ENCODE assay signal across 8 cellular contexts in the genomic region with DNA sequence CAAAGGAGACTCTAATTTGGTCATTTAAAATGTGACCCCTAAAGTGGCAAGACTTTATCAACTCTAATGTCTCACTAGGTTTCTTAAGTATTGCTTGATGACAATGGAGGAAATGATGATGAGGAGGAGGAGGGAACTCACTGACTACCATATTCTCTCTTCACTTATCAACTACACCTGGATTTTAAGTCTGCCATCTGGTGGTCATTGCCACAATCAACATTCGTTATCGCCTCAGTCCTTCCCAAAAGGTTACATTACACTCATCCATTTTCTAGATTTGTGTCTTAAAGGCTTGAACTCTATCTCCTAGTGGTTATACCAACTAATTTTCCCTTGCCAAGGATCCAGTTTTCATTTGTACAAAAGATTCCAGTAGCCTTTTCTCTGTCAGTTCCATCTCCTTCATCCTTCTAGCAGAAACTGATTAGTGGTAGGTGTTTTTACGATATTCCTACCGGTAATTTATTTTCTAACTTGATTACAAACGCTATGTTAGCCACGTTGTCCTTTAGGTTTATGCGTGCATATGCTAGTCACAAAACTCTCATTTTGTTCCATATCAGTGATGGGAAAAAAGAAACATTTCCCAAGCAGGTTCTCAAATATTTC.
A peak's percentile ranks its signal among the peaks of the same experiment; 100 is the strongest.
DNase-seq lines count a peak whose midpoint lies in the region; ATAC-seq and TF ChIP-seq lines count a peak whose summit lies in the region.

No MANE protein-coding gene starts in this region.

- ATAC-seq in GM21529 (IDR thresholded peaks at IDR 0.05; ENCODE audit: unreplicated experiment) (no peak), HG03469 (IDR thresholded peaks at IDR 0.05; ENCODE audit: unreplicated experiment) (no peak)

- no peak overlapping the region for H3K4me3 Mint-ChIP-seq in brain
- H3K4me3 Mint-ChIP-seq in nephron progenitor cell, result no peak overlapping the region

- H3K27me3 ChIP-seq in cardiac muscle cell, result no peaks in the 10 kb centered on the region

- H3K36me3 Mint-ChIP-seq in brain, result no peaks in the 10 kb centered on the region
- no peaks in the 10 kb centered on the region for H3K36me3 Mint-ChIP-seq in nephron progenitor cell (ENCODE audit: low read depth)

- H3K4me3 ChIP-seq in cardiac muscle cell (no peak overlapping the region), LNCaP clone FGC (ENCODE audit: low read depth, low read length) (no peak overlapping the region)

- H3K4me1 ChIP-seq in cardiac muscle cell (ENCODE audit: low read depth), result peaks cover 8% of the 10 kb centered on the region

- H3K27me3 Mint-ChIP-seq in brain, result no peaks in the 10 kb centered on the region
- H3K27me3 Mint-ChIP-seq in nephron progenitor cell (ENCODE audit: low read depth, poor library complexity), result peaks cover 3% of the 10 kb centered on the region

- intact Hi-C loops in cardiac septum (cut with DNase I), result loop anchor here (5.0 to 10.0 kb wide), 2 partner anchors 352 to 634 kb away; no protein-coding TSS in a partner anchor

- H3K27ac ChIP-seq in cardiac muscle cell, result no peak overlapping the region

- H3K27ac Mint-ChIP-seq in brain (peak overlapping the region in 2 of 5 experiments; percentile 43 to 55), nephron progenitor cell (no peak overlapping the region)

- DNase-seq in cardiac muscle cell (ENCODE audit: low read depth in 1 of 2, low spot score in 1 of 2) (peak; percentile 6 to 39), cardiac septum (ENCODE audit: low spot score) (no peak), LNCaP clone FGC (ENCODE audit: low read depth) (peak; percentile 10), nephron progenitor cell (no peak), T-helper 9 cell (no peak)

- H3K36me3 ChIP-seq in cardiac muscle cell, result no peaks in the 10 kb centered on the region

- H3K4me1 Mint-ChIP-seq in brain (peaks cover 23% of the 10 kb centered on the region), nephron progenitor cell (peaks cover 36% of the 10 kb centered on the region)

- H3K9me3 Mint-ChIP-seq in brain, result peaks cover 0 to 4% (median 0%) of the 10 kb centered on the region in 5 experiments
- no peaks in the 10 kb centered on the region for H3K9me3 Mint-ChIP-seq in nephron progenitor cell

- no peaks in the 10 kb centered on the region for H3K9me3 ChIP-seq in cardiac muscle cell (ENCODE audit: low read depth)

- peak; percentile 14 for TF ChIP-seq CTCF in cardiac muscle cell (IDR thresholded peaks at IDR 0.05; ENCODE audit: low read depth, low read length)
- TF ChIP-seq CTCF in LNCaP clone FGC (IDR thresholded peaks at IDR 0.05; ENCODE audit: control insufficient read depth, extremely low read depth, insufficient read depth), result peak; percentile 69
- TF ChIP-seq CTCF in brain (conservative IDR thresholded peaks at IDR 0.05), result peak; percentile 59 to 67
- TF ChIP-seq CTCF in nephron progenitor cell (IDR thresholded peaks at IDR 0.05), result peak; percentile 54

Comparison
In these comparisons a context has a peak if more than half of its experiments do, and no peak if none do; other contexts are left out.
1. DNase-seq: peak in cardiac muscle cell (2 of 2) and LNCaP clone FGC (single experiment); none in cardiac septum (single experiment), nephron progenitor cell (single experiment) and T-helper 9 cell (single experiment).
2. CTCF ChIP-seq: peak in every context shown above with its lines; median percentile 69 in LNCaP clone FGC; 63 in brain; 54 in nephron progenitor cell; 14 in cardiac muscle cell.